In genomic region chr18:78105611-78106010, GRCh38 we compare ENCODE assay signal across 38 cellular contexts.
"Had no signal": no experiment of that assay in that cellular context is flagged by ENCODE, and none has a peak within 500 bp of the region (broad histone marks: within the 10 kb centered on the region; RNA-seq: fewer than 3 reads in every experiment).

No MANE protein-coding gene starts in this region.

- H3K4me3 Mint-ChIP-seq: activated B cell treated with CpG ODN at 0.5 μM for 24 hours; activated CD4-positive, alpha-beta memory T cell treated with anti-CD3 and anti-CD28 coated beads for 36 hours; activated CD4-positive, alpha-beta T cell treated with anti-CD3 and anti-CD28 coated beads, Interleukin-2, amount 10 ng/mL, durations not matched to agents 24 days and 14 days; activated CD8-positive, alpha-beta memory T cell treated with anti-CD3 and anti-CD28 coated beads, Interleukin-2, amount 10 ng/mL, durations not matched to agents 7 days and 5 days; activated CD8-positive, alpha-beta T cell treated with anti-CD3 and anti-CD28 coated beads for 36 hours; activated naive CD4-positive, alpha-beta T cell treated with anti-CD3 and anti-CD28 coated beads for 36 hours; activated naive CD8-positive, alpha-beta T cell treated with anti-CD3 and anti-CD28 coated beads for 36 hours; activated T-cell treated with anti-CD3 and anti-CD28 coated beads, Interleukin-2, amount 50 U/mL, for 4 hours; activated T-cell treated with anti-CD3 and anti-CD28 coated beads, Interleukin-2, amount 50 U/mL, for 72 hours; activated T-helper 1 cell treated with anti-CD3 and anti-CD28 coated beads, Interleukin-12 subunit alpha, Interleukin-12 subunit beta, Interleukin-2, Interleukin-4 antibody, amounts not matched to agents 30 ng/mL and 10 ng/mL and 1 ng/mL, durations not matched to agents 14 hours and 24 hours and 36 hours; activated T-helper 17 cell treated with anti-CD3 and anti-CD28 coated beads, Interleukin-2, amount 50 U/mL, for 72 hours; T-helper 1 cell treated with Interleukin-12 subunit alpha and Interleukin-12 subunit beta and Interleukin-4 antibody, amounts not matched to agents 30 μg/mL and 1 μg/mL, for 36 hours; T-helper 2 cell treated with Interferon-gamma antibody and Interleukin-4, amounts not matched to agents 5 μg/mL and 100 μg/mL, for 36 hours had no signal

- H3K4me1 ChIP-seq: adrenal gland, body of pancreas, breast epithelium had no signal

- FAIRE-seq: astrocyte, TTC549 had no signal

- H3K27me3 Mint-ChIP-seq: activated B cell treated with CpG ODN at 0.5 μM for 24 hours; activated CD4-positive, alpha-beta memory T cell treated with anti-CD3 and anti-CD28 coated beads for 36 hours; activated CD4-positive, alpha-beta T cell treated with anti-CD3 and anti-CD28 coated beads, Interleukin-2, amount 10 ng/mL, durations not matched to agents 24 days and 14 days; activated CD8-positive, alpha-beta memory T cell treated with anti-CD3 and anti-CD28 coated beads, Interleukin-2, amount 10 ng/mL, durations not matched to agents 7 days and 5 days; activated CD8-positive, alpha-beta T cell treated with anti-CD3 and anti-CD28 coated beads for 36 hours; activated T-helper 17 cell treated with anti-CD3 and anti-CD28 coated beads, Interleukin-2, amount 50 U/mL, for 72 hours had no signal

- H3K27me3 ChIP-seq: adrenal gland, body of pancreas, brain microvascular endothelial cell had no signal

- H3K9me3 Mint-ChIP-seq: activated B cell treated with CpG ODN at 0.5 μM for 24 hours; activated CD4-positive, alpha-beta memory T cell treated with anti-CD3 and anti-CD28 coated beads for 36 hours; activated naive CD8-positive, alpha-beta T cell treated with anti-CD3 and anti-CD28 coated beads for 36 hours; activated T-helper 1 cell treated with anti-CD3 and anti-CD28 coated beads, Interleukin-12 subunit alpha, Interleukin-12 subunit beta, Interleukin-2, Interleukin-4 antibody, amounts not matched to agents 30 ng/mL and 10 ng/mL and 1 ng/mL, durations not matched to agents 14 hours and 24 hours and 36 hours had no signal

- H3K4me3 ChIP-seq: adrenal gland, body of pancreas, breast epithelium had no signal

- H3K27ac ChIP-seq: adrenal gland, body of pancreas, brain microvascular endothelial cell, breast epithelium, VCaP had no signal

- H3K36me3 Mint-ChIP-seq: activated CD4-positive, alpha-beta memory T cell treated with anti-CD3 and anti-CD28 coated beads for 36 hours; activated CD8-positive, alpha-beta memory T cell treated with anti-CD3 and anti-CD28 coated beads, Interleukin-2, amount 10 ng/mL, durations not matched to agents 7 days and 5 days; activated naive CD8-positive, alpha-beta T cell treated with anti-CD3 and anti-CD28 coated beads for 36 hours had no signal

- DNase-seq: activated B cell treated with CpG ODN at 0.5 μM for 24 hours; activated CD4-positive, alpha-beta memory T cell treated with anti-CD3 and anti-CD28 coated beads for 36 hours; activated CD4-positive, alpha-beta T cell treated with anti-CD3 and anti-CD28 coated beads for 4 hours; activated CD4-positive, alpha-beta T cell treated with anti-CD3 and anti-CD28 coated beads, Interleukin-2, amount 10 ng/mL, durations not matched to agents 24 days and 14 days; activated CD4-positive, alpha-beta T cell treated with anti-CD3 and anti-CD28 coated beads, Interleukin-2, amount 50 U/mL, for 1 hour; activated CD4-positive, alpha-beta T cell treated with anti-CD3 and anti-CD28 coated beads, Interleukin-2, amount 50 U/mL, for 4 hours; activated CD4-positive, CD25-positive, alpha-beta regulatory T cell treated with anti-CD3 and anti-CD28 coated beads, Interleukin-2, amount 50 U/mL, for 72 hours; activated CD8-positive, alpha-beta memory T cell treated with anti-CD3 and anti-CD28 coated beads, Interleukin-2, amount 10 ng/mL, durations not matched to agents 7 days and 5 days; activated CD8-positive, alpha-beta T cell treated with anti-CD3 and anti-CD28 coated beads for 36 hours; activated effector memory CD4-positive, alpha-beta T cell treated with anti-CD3 and anti-CD28 coated beads, Interleukin-2, amount 50 U/mL, for 16 hours; activated gamma-delta T cell treated with Interleukin-2 at 50 U/mL for 16 hours; activated naive CD4-positive, alpha-beta T cell; activated naive CD4-positive, alpha-beta T cell treated with anti-CD3 and anti-CD28 coated beads for 36 hours; activated naive CD4-positive, alpha-beta T cell treated with anti-CD3 and anti-CD28 coated beads, Interleukin-2, amount 50 U/mL, for 16 hours; activated naive CD8-positive, alpha-beta T cell treated with anti-CD3 and anti-CD28 coated beads for 36 hours; activated T-cell treated with anti-CD3 and anti-CD28 coated beads for 4 hours; activated T-cell treated with anti-CD3 and anti-CD28 coated beads, Interleukin-2, amount 50 U/mL, for 1 hour; activated T-cell treated with anti-CD3 and anti-CD28 coated beads, Interleukin-2, amount 50 U/mL, for 4 hours; activated T-cell treated with anti-CD3 and anti-CD28 coated beads, Interleukin-2, amount 50 U/mL, for 72 hours; adrenal gland; amniotic stem cell; aorta; body of pancreas; brain microvascular endothelial cell; central memory CD4-positive, alpha-beta T cell; SW 1271; T-helper 1 cell; T-helper 2 cell; T-helper 9 cell had no signal

- H3K27ac Mint-ChIP-seq: activated B cell treated with CpG ODN at 0.5 μM for 24 hours; activated CD4-positive, alpha-beta memory T cell treated with anti-CD3 and anti-CD28 coated beads for 36 hours; activated CD4-positive, alpha-beta T cell treated with anti-CD3 and anti-CD28 coated beads, Interleukin-2, amount 10 ng/mL, durations not matched to agents 24 days and 14 days; activated CD8-positive, alpha-beta memory T cell treated with anti-CD3 and anti-CD28 coated beads, Interleukin-2, amount 10 ng/mL, durations not matched to agents 7 days and 5 days; activated CD8-positive, alpha-beta T cell treated with anti-CD3 and anti-CD28 coated beads for 36 hours; activated naive CD4-positive, alpha-beta T cell treated with anti-CD3 and anti-CD28 coated beads for 36 hours; activated naive CD4-positive, alpha-beta T cell treated with anti-CD3 and anti-CD28 coated beads, Interleukin-2, amount 50 U/mL, for 72 hours; activated naive CD8-positive, alpha-beta T cell treated with anti-CD3 and anti-CD28 coated beads for 36 hours; activated T-cell treated with anti-CD3 and anti-CD28 coated beads, Interleukin-2, amount 50 U/mL, for 72 hours; activated T-helper 1 cell treated with anti-CD3 and anti-CD28 coated beads, Interleukin-12 subunit alpha, Interleukin-12 subunit beta, Interleukin-2, Interleukin-4 antibody, amounts not matched to agents 30 ng/mL and 10 ng/mL and 1 ng/mL, durations not matched to agents 14 hours and 24 hours and 36 hours; activated T-helper 17 cell treated with anti-CD3 and anti-CD28 coated beads, Interleukin-2, amount 50 U/mL, for 72 hours; T-helper 1 cell treated with Interleukin-12 subunit alpha and Interleukin-12 subunit beta and Interleukin-4 antibody, amounts not matched to agents 30 μg/mL and 1 μg/mL, for 36 hours; T-helper 2 cell treated with Interferon-gamma antibody and Interleukin-4, amounts not matched to agents 5 μg/mL and 100 μg/mL, for 36 hours had no signal

- H3K4me1 Mint-ChIP-seq: activated B cell treated with CpG ODN at 0.5 μM for 24 hours; activated CD4-positive, alpha-beta T cell treated with anti-CD3 and anti-CD28 coated beads, Interleukin-2, amount 10 ng/mL, durations not matched to agents 24 days and 14 days; activated CD8-positive, alpha-beta memory T cell treated with anti-CD3 and anti-CD28 coated beads, Interleukin-2, amount 10 ng/mL, durations not matched to agents 7 days and 5 days; activated naive CD8-positive, alpha-beta T cell treated with anti-CD3 and anti-CD28 coated beads for 36 hours; activated T-helper 17 cell treated with anti-CD3 and anti-CD28 coated beads, Interleukin-2, amount 50 U/mL, for 72 hours had no signal

- H3K36me3 ChIP-seq: adrenal gland, brain microvascular endothelial cell, breast epithelium had no signal

- H3K9me3 ChIP-seq: adrenal gland, body of pancreas had no signal
